ENCODE assay signal across 1 cellular context in genomic region chr6:15662246-15663056, GRCh38.
A peak's percentile ranks its signal among the peaks of the same experiment; 100 is the strongest.
TF ChIP-seq lines count a peak whose summit lies in the region.

Gene DTNBP1 (minus strand): TSS chr6:15663028. CDS start chr6:15662869, 159 bp downstream.

TF ChIP-seq in HepG2, 621 proteins besides CTCF, POLR2A, EP300 and RAD21 (continued from another document and continues in another):
- TF ChIP-seq ZBTB10 (CRISPR knock-in tag; IDR thresholded peaks at IDR 0.05; ENCODE audit: borderline replicate concordance): peak; percentile 62; the same call in 1 of the 2 replicates
- 0 out of 2 replicates have a peak, but pooled peaks have one; percentile 52 for TF ChIP-seq CSRNP2 (CRISPR knock-in tag; conservative IDR thresholded peaks at IDR 0.05; ENCODE audit: low read depth)
- TF ChIP-seq ARHGAP35 (CRISPR knock-in tag; IDR thresholded peaks at IDR 0.05; ENCODE audit: borderline replicate concordance): peak; percentile 36; the same call in 1 of the 2 replicates
- peak; percentile 54 for TF ChIP-seq XRCC5 (optimal IDR thresholded peaks at IDR 0.05; ENCODE audit: low read length)
- no peak; the same call in 1 of the 2 replicates for TF ChIP-seq TOE1 (CRISPR knock-in tag; IDR thresholded peaks at IDR 0.05)
- TF ChIP-seq NONO (IDR thresholded peaks at IDR 0.05): no peak
- peak; percentile 58 for TF ChIP-seq NONO (CRISPR knock-in tag; conservative IDR thresholded peaks at IDR 0.05)
- TF ChIP-seq ZNF281 (CRISPR knock-in tag; IDR thresholded peaks at IDR 0.05; ENCODE audit: borderline replicate concordance): peak; percentile 10; the same call in 1 of the 2 replicates
- no peak for TF ChIP-seq TAF15 (IDR thresholded peaks at IDR 0.05; ENCODE audit: low read depth, low read length, poor library complexity, severe bottlenecking)
- no peak for TF ChIP-seq ZC3H13 (CRISPR knock-in tag; IDR thresholded peaks at IDR 0.05)
- 0 out of 2 replicates have a peak, but pooled peaks have one; percentile 20 for TF ChIP-seq SIX4 (CRISPR knock-in tag; IDR thresholded peaks at IDR 0.05)
- no peak; the same call in 1 of the 2 replicates for TF ChIP-seq SP5 (CRISPR knock-in tag; IDR thresholded peaks at IDR 0.05; ENCODE audit: borderline replicate concordance, low read depth)
- 0 out of 2 replicates have a peak, but pooled peaks have one; percentile 16 for TF ChIP-seq HOMEZ (CRISPR knock-in tag; IDR thresholded peaks at IDR 0.05; ENCODE audit: low read depth)
- TF ChIP-seq ZFYVE20 (CRISPR knock-in tag; IDR thresholded peaks at IDR 0.05; ENCODE audit: borderline replicate concordance, low read depth): peak; percentile 74; the same call in 1 of the 2 replicates
- TF ChIP-seq NR2F2 (IDR thresholded peaks at IDR 0.05; ENCODE audit: borderline replicate concordance, low read depth): no peak
- no peak for TF ChIP-seq ZNF703 (CRISPR knock-in tag; IDR thresholded peaks at IDR 0.05; ENCODE audit: borderline replicate concordance)
- no peak for TF ChIP-seq ZSCAN12 (CRISPR knock-in tag; IDR thresholded peaks at IDR 0.05)
- 0 out of 2 replicates have a peak, but pooled peaks have one; percentile 45 for TF ChIP-seq KDM3A (CRISPR knock-in tag; IDR thresholded peaks at IDR 0.05; ENCODE audit: low read depth)
- TF ChIP-seq E2F1 (CRISPR knock-in tag; IDR thresholded peaks at IDR 0.05): peak; percentile 46
- peak; percentile 93; the same call in 1 of the 2 replicates for TF ChIP-seq ZNF275 (CRISPR knock-in tag; IDR thresholded peaks at IDR 0.05; ENCODE audit: borderline replicate concordance)
- no peak for TF ChIP-seq SP1 (IDR thresholded peaks at IDR 0.05)
- 0 out of 2 replicates have a peak, but pooled peaks have one; percentile 19 for TF ChIP-seq SP1 (CRISPR knock-in tag; IDR thresholded peaks at IDR 0.05)
- TF ChIP-seq ZNF138 (CRISPR knock-in tag; IDR thresholded peaks at IDR 0.05; ENCODE audit: low read depth): peak; percentile 84
- peak; percentile 83 for TF ChIP-seq HOXA3 (CRISPR knock-in tag; IDR thresholded peaks at IDR 0.05)
- peak; percentile 81; the same call in 1 of the 2 replicates for TF ChIP-seq ZNF619 (CRISPR knock-in tag; IDR thresholded peaks at IDR 0.05)
- no peak; the same call in 1 of the 2 replicates for TF ChIP-seq ZSCAN25 (CRISPR knock-in tag; IDR thresholded peaks at IDR 0.05)
- peak; percentile 91; the same call in 1 of the 2 replicates for TF ChIP-seq ZXDC (CRISPR knock-in tag; IDR thresholded peaks at IDR 0.05)
- TF ChIP-seq ZSCAN5A (CRISPR knock-in tag; IDR thresholded peaks at IDR 0.05; ENCODE audit: borderline replicate concordance): no peak; the same call in 1 of the 2 replicates
- TF ChIP-seq ZBTB39 (CRISPR knock-in tag; IDR thresholded peaks at IDR 0.05): no peak; the same call in 1 of the 2 replicates
- no peak for TF ChIP-seq HMGA1 (CRISPR knock-in tag; conservative IDR thresholded peaks at IDR 0.05)
- peak; percentile 92 for TF ChIP-seq ZFP91 (CRISPR knock-in tag; IDR thresholded peaks at IDR 0.05; ENCODE audit: borderline replicate concordance)
- no peak for TF ChIP-seq ZBTB34 (CRISPR knock-in tag; IDR thresholded peaks at IDR 0.05)
- peak; percentile 81; the same call in 1 of the 2 replicates for TF ChIP-seq CENPT (CRISPR knock-in tag; IDR thresholded peaks at IDR 0.05; ENCODE audit: low read depth)
